ENCODE assay signal across 22 cellular contexts in genomic region chr1:199218065-199218464, GRCh38.
DNase-seq lines count a peak whose midpoint lies in the region; ATAC-seq, FAIRE-seq and TF ChIP-seq lines count a peak whose summit lies in the region.
"Had no signal": no experiment of that assay in that cellular context is flagged by ENCODE, and none has a peak within 500 bp of the region (broad histone marks: within the 10 kb centered on the region; RNA-seq: fewer than 3 reads in every experiment).

No MANE protein-coding gene starts in this region.

- H3K27ac Mint-ChIP-seq in CD8-positive, alpha-beta memory T cell: no peak overlapping the region
- H3K27ac Mint-ChIP-seq in naive thymus-derived CD4-positive, alpha-beta T cell: no peak overlapping the region
- H3K27ac Mint-ChIP-seq: activated naive CD8-positive, alpha-beta T cell treated with anti-CD3 and anti-CD28 coated beads, Interleukin-2, amount 50 U/mL, for 24 hours; B cell; memory B cell had no signal

- H3K9me3 ChIP-seq in CD8-positive, alpha-beta memory T cell (ENCODE audit: low read length): no peaks in the 10 kb centered on the region
- no peaks in the 10 kb centered on the region for H3K9me3 ChIP-seq in naive thymus-derived CD4-positive, alpha-beta T cell (ENCODE audit: control insufficient read depth in 2 of 3, low read length in 3 of 3)
- H3K9me3 ChIP-seq: right lobe of liver had no signal

- H3K4me3 ChIP-seq in CD8-positive, alpha-beta memory T cell (ENCODE audit: low read length): no peak overlapping the region
- H3K4me3 ChIP-seq in naive thymus-derived CD4-positive, alpha-beta T cell (ENCODE audit: low read length): no peak overlapping the region
- H3K4me3 ChIP-seq: right lobe of liver had no signal

- peak; percentile 85 for ATAC-seq in naive thymus-derived CD4-positive, alpha-beta T cell
- ATAC-seq in HG03442 (IDR thresholded peaks at IDR 0.05; ENCODE audit: unreplicated experiment): no peak

- H3K4me1 Mint-ChIP-seq in CD8-positive, alpha-beta memory T cell: peaks cover 6 to 13% (median 7%) of the 10 kb centered on the region in 3 donors
- peaks cover 0 to 5% (median 0%) of the 10 kb centered on the region in 7 donors for H3K4me1 Mint-ChIP-seq in naive thymus-derived CD4-positive, alpha-beta T cell
- H3K4me1 Mint-ChIP-seq: memory B cell had no signal

- peak overlapping the region in 2 of 7 donors; percentile 12 to 36 for H3K4me3 Mint-ChIP-seq in CD8-positive, alpha-beta memory T cell
- no peak overlapping the region for H3K4me3 Mint-ChIP-seq in naive thymus-derived CD4-positive, alpha-beta T cell
- H3K4me3 Mint-ChIP-seq: activated naive CD8-positive, alpha-beta T cell treated with anti-CD3 and anti-CD28 coated beads, Interleukin-2, amount 50 U/mL, for 24 hours; B cell; memory B cell had no signal

- FAIRE-seq in GM12891 (lab: Jason Lieb, UNC): no peak
- FAIRE-seq: frontal cortex, urothelium cell line had no signal

- intact Hi-C loops in naive thymus-derived CD4-positive, alpha-beta T cell (cut with micrococcal nuclease): no loop called here

- H3K27ac ChIP-seq in CD8-positive, alpha-beta memory T cell (ENCODE audit: low read depth, low read length): no peak overlapping the region
- H3K27ac ChIP-seq in naive thymus-derived CD4-positive, alpha-beta T cell (ENCODE audit: low read depth, low read length): no peak overlapping the region
- H3K27ac ChIP-seq: right lobe of liver had no signal

- POLR2A ChIA-PET in CD8-positive, alpha-beta memory T cell (lab: Charles Lee): no interaction called here
- POLR2A ChIA-PET in naive thymus-derived CD4-positive, alpha-beta T cell (lab: Charles Lee): no interaction called here

- H3K36me3 Mint-ChIP-seq in CD8-positive, alpha-beta memory T cell: peaks cover 0 to 4% (median 3%) of the 10 kb centered on the region in 3 donors
- peaks cover 0 to 5% (median 0%) of the 10 kb centered on the region in 5 donors for H3K36me3 Mint-ChIP-seq in naive thymus-derived CD4-positive, alpha-beta T cell
- H3K36me3 Mint-ChIP-seq: memory B cell had no signal

- H3K27me3 ChIP-seq in CD8-positive, alpha-beta memory T cell (ENCODE audit: insufficient read depth, low read length, poor library complexity, severe bottlenecking): no peaks in the 10 kb centered on the region
- H3K27me3 ChIP-seq in naive thymus-derived CD4-positive, alpha-beta T cell (ENCODE audit: control insufficient read depth in 2 of 2, insufficient read depth in 2 of 2, low read length in 2 of 2): peaks cover 0 to 3% of the 10 kb centered on the region in 2 donors
- H3K27me3 ChIP-seq: right lobe of liver had no signal

- peaks cover 0 to 4% of the 10 kb centered on the region in 2 donors for H3K27me3 Mint-ChIP-seq in CD8-positive, alpha-beta memory T cell
- H3K27me3 Mint-ChIP-seq in naive thymus-derived CD4-positive, alpha-beta T cell: peaks cover 0 to 17% (median 0%) of the 10 kb centered on the region in 5 donors
- H3K27me3 Mint-ChIP-seq: B cell had no signal

- H3K36me3 ChIP-seq in CD8-positive, alpha-beta memory T cell (ENCODE audit: insufficient read depth, low read length): no peaks in the 10 kb centered on the region
- H3K36me3 ChIP-seq in naive thymus-derived CD4-positive, alpha-beta T cell (ENCODE audit: control insufficient read depth in 2 of 3, insufficient read depth in 3 of 3, low read length in 3 of 3): no peaks in the 10 kb centered on the region
- H3K36me3 ChIP-seq: right lobe of liver had no signal

- peak in 3 of 5 donors; percentile 10 to 49 (median 16) for DNase-seq in CD8-positive, alpha-beta memory T cell
- DNase-seq in NCI-H128 (lab: John Stamatoyannopoulos, UW; ENCODE audit: unreplicated experiment) (peak; percentile 32), UCSD-AML1 (lab: John Stamatoyannopoulos, UW; ENCODE audit: unreplicated experiment) (peak; percentile 7), HK-2 (ENCODE audit: unreplicated experiment) (no peak), GM03348 (ENCODE audit: low spot score) (no peak), GM12891 (ENCODE audit: insufficient read length, low spot score) (no peak)
- DNase-seq in naive thymus-derived CD4-positive, alpha-beta T cell: no peak
- DNase-seq: activated CD4-positive, CD25-positive, alpha-beta regulatory T cell treated with anti-CD3 and anti-CD28 coated beads, Interleukin-2, amount 50 U/mL, for 72 hours; activated naive CD8-positive, alpha-beta T cell treated with anti-CD3 and anti-CD28 coated beads, Interleukin-2, amount 50 U/mL, for 24 hours; activated T-cell treated with anti-CD3 and anti-CD28 coated beads, Interleukin-2, amount 50 U/mL, for 1 hour; central memory CD4-positive, alpha-beta T cell; GOT3; NCI-H1105 treated with DMSO at 0.1 percent for 48 hours; NCI-H524 treated with DMSO at 0.1 percent for 48 hours; occipital lobe; right lobe of liver; stimulated activated CD4-positive, alpha-beta T cell treated with anti-CD3 and anti-CD28 coated beads, Interleukin-4, amount 100 ng/mL, for 1 hour had no signal

- CTCF ChIA-PET in CD8-positive, alpha-beta memory T cell (lab: Charles Lee): interaction anchor here (1.9 kb wide), 1 partner anchor 105 kb away, joined by 5 read pairs; no protein-coding TSS in a partner anchor
- CTCF ChIA-PET in naive thymus-derived CD4-positive, alpha-beta T cell (lab: Charles Lee): no interaction called here

- H3K4me1 ChIP-seq in CD8-positive, alpha-beta memory T cell (ENCODE audit: insufficient read depth, low read length): no peaks in the 10 kb centered on the region
- no peaks in the 10 kb centered on the region for H3K4me1 ChIP-seq in naive thymus-derived CD4-positive, alpha-beta T cell (ENCODE audit: control insufficient read depth in 2 of 2, insufficient read depth in 2 of 2, low read length in 2 of 2)
- H3K4me1 ChIP-seq: right lobe of liver had no signal

- TF ChIP-seq POLR2A in GM12891 (IDR thresholded peaks at IDR 0.05; ENCODE audit: low read depth, low read length): no peak

- no peaks in the 10 kb centered on the region for H3K9me3 Mint-ChIP-seq in CD8-positive, alpha-beta memory T cell
- peaks cover 0 to 11% (median 0%) of the 10 kb centered on the region in 11 donors for H3K9me3 Mint-ChIP-seq in naive thymus-derived CD4-positive, alpha-beta T cell

TF ChIP-seq in GM12891, 5 proteins besides CTCF, POLR2A, EP300 and RAD21:
- TF ChIP-seq POU2F2 (IDR thresholded peaks at IDR 0.05; ENCODE audit: low read depth, low read length) (no peak), PAX5 (IDR thresholded peaks at IDR 0.05; ENCODE audit: insufficient read depth, low read length, severe bottlenecking) (no peak), SPI1 (IDR thresholded peaks at IDR 0.05; ENCODE audit: low read depth, low read length) (no peak), POLR2AphosphoS5 (IDR thresholded peaks at IDR 0.05; ENCODE audit: low read depth, low read length) (no peak), TAF1 (IDR thresholded peaks at IDR 0.05; ENCODE audit: low read depth, low read length) (no peak)
TF ChIP-seq in GM12891: peak in this region for 0.

Comparison
In these comparisons a context has a peak if more than half of its experiments do, and no peak if none do; other contexts are left out.
1. DNase-seq: peak in CD8-positive, alpha-beta memory T cell (3 of 5), NCI-H128 (single experiment) and UCSD-AML1 (single experiment); none in naive thymus-derived CD4-positive, alpha-beta T cell (0 of 9), HK-2 (single experiment), GM03348 (single experiment) and GM12891 (single experiment).